Comparison of ENCODE assay signal across 13 cellular contexts in genomic region chr11:118212781-118213565, GRCh38. TPM values are rescaled to one million over a fixed set of nuclear protein-coding genes. Genes with fewer than 3 reads are reported as not detected.
A peak's percentile ranks its signal among the peaks of the same experiment; 100 is the strongest.
DNase-seq lines count a peak whose midpoint lies in the region; ATAC-seq, FAIRE-seq and TF ChIP-seq lines count a peak whose summit lies in the region.
"Had no signal": no experiment of that assay in that cellular context is flagged by ENCODE, and none has a peak within 500 bp of the region (broad histone marks: within the 10 kb centered on the region; RNA-seq: fewer than 3 reads in every experiment).

No MANE protein-coding gene starts in this region.

- H4K5ac ChIP-seq in H1 (ENCODE audit: insufficient read length, low read depth, low read length), result no peak overlapping the region

- DNase-seq in right cardiac atrium, result no peak
- no peak for DNase-seq in Right ventricle myocardium superior
- DNase-seq in Peyer's patch, result no peak
- no peak for DNase-seq in H1 (ENCODE audit: low read depth in 1 of 2, low spot score in 2 of 2)
- no peak for DNase-seq in upper lobe of left lung
- DNase-seq in ecto neural progenitor cell (ENCODE audit: low spot score), result no peak
- DNase-seq: activated effector memory CD4-positive, alpha-beta T cell treated with anti-CD3 and anti-CD28 coated beads, Interleukin-2, amount 50 U/mL, for 16 hours; dermis blood vessel endothelial cell; IMR-90 had no signal

- H4K8ac ChIP-seq in H1 (ENCODE audit: extremely low read depth, insufficient read depth, low read length), result no peak overlapping the region

- H3K4me3 ChIP-seq in right cardiac atrium (ENCODE audit: low read length), result no peak overlapping the region
- no peak overlapping the region for H3K4me3 ChIP-seq in Peyer's patch
- no peak overlapping the region for H3K4me3 ChIP-seq in H1 (ENCODE audit: extremely low read depth in 1 of 4, insufficient read depth in 2 of 4, low read depth in 3 of 4, low read length in 4 of 4)
- H3K4me3 ChIP-seq in upper lobe of left lung, result no peak overlapping the region

- H3K79me1 ChIP-seq in H1 (ENCODE audit: low read depth, low read length), result no peaks in the 10 kb centered on the region

- intact Hi-C loops in right cardiac atrium (cut with DNase I) (no loop called here), Right ventricle myocardium superior (cut with DNase I) (no loop called here)

- no peak for FAIRE-seq in H1 (lab: Jason Lieb, UNC)

- no peaks in the 10 kb centered on the region for H3K27me3 ChIP-seq in right cardiac atrium (ENCODE audit: control insufficient read depth, insufficient read depth)
- H3K27me3 ChIP-seq in Peyer's patch, result no peaks in the 10 kb centered on the region
- H3K27me3 ChIP-seq in H1 (replicated peaks in 1 of 4; ENCODE audit: control insufficient read depth in 3 of 4, extremely low read depth in 1 of 4, insufficient read depth in 3 of 4, low read length in 3 of 4), result no peaks in the 10 kb centered on the region
- no peaks in the 10 kb centered on the region for H3K27me3 ChIP-seq in upper lobe of left lung

- TF ChIP-seq CTCF in Peyer's patch (IDR thresholded peaks at IDR 0.05), result no peak
- TF ChIP-seq CTCF in H1 (IDR thresholded peaks at IDR 0.05; ENCODE audit: control extremely low read depth in 1 of 3, insufficient read depth in 1 of 3, low read depth in 1 of 3, low read length in 3 of 3), result no peak
- no peak for TF ChIP-seq CTCF in upper lobe of left lung (IDR thresholded peaks at IDR 0.05)

- TF ChIP-seq EP300 in H1 (IDR thresholded peaks at IDR 0.05; ENCODE audit: borderline replicate concordance in 1 of 2, low read depth in 2 of 2, low read length in 2 of 2), result no peak
- TF ChIP-seq EP300 in upper lobe of left lung (IDR thresholded peaks at IDR 0.05), result no peak

- ATAC-seq in right cardiac atrium (no peak), Right ventricle myocardium superior (ENCODE audit: poor library complexity) (no peak), upper lobe of left lung (ENCODE audit: low FRiP score in 2 of 2) (peak in 1 of 2 donors; percentile 52), HG03196 (IDR thresholded peaks at IDR 0.05; ENCODE audit: unreplicated experiment) (no peak), HG02870 (IDR thresholded peaks at IDR 0.05; ENCODE audit: unreplicated experiment) (no peak)

- no peak overlapping the region for H2BK120ac ChIP-seq in H1 (replicated peaks; ENCODE audit: low read depth, low read length)

- H3K23ac ChIP-seq in H1 (ENCODE audit: insufficient read length), result no peak overlapping the region

- H3K18ac ChIP-seq in H1 (ENCODE audit: extremely low read depth, low read length), result no peak overlapping the region; the same call in 1 of the 2 replicates

- POLR2A ChIA-PET in H1 (lab: Charles Lee; ENCODE audit: partially characterized antibody), result interaction anchor here (1.5 to 1.6 kb wide), 2 partner anchors 8 to 26 kb away, joined by 3 read pairs; no protein-coding TSS in a partner anchor

- peak overlapping the region; percentile 22 for H4K91ac ChIP-seq in H1 (replicated peaks; ENCODE audit: insufficient read length, low read length)

- H3K23me2 ChIP-seq in H1 (ENCODE audit: low read depth, low read length), result no peaks in the 10 kb centered on the region

- no peak overlapping the region for H2BK20ac ChIP-seq in H1 (ENCODE audit: low read length)

- H3K9me3 ChIP-seq in right cardiac atrium (ENCODE audit: control insufficient read depth, low read length) (no peaks in the 10 kb centered on the region), Peyer's patch (no peaks in the 10 kb centered on the region), H1 (ENCODE audit: insufficient read depth in 2 of 2, low read depth in 1 of 2, low read length in 1 of 2) (no peaks in the 10 kb centered on the region), upper lobe of left lung (no peaks in the 10 kb centered on the region)

- TF ChIP-seq POLR2A in Peyer's patch (IDR thresholded peaks at IDR 0.05) (no peak), H1 (IDR thresholded peaks at IDR 0.05; ENCODE audit: control extremely low read depth in 1 of 2, low read depth in 2 of 2, low read length in 2 of 2) (no peak), upper lobe of left lung (IDR thresholded peaks at IDR 0.05) (no peak)

- no peaks in the 10 kb centered on the region for H4K20me1 ChIP-seq in H1 (replicated peaks in 1 of 2; ENCODE audit: control insufficient read depth in 1 of 2, insufficient read depth in 2 of 2, low read length in 2 of 2)

- H3K36me3 ChIP-seq in Peyer's patch (no peaks in the 10 kb centered on the region), H1 (ENCODE audit: control insufficient read depth in 2 of 4, insufficient read depth in 4 of 4, low read length in 3 of 4) (no peaks in the 10 kb centered on the region), upper lobe of left lung (no peaks in the 10 kb centered on the region)

- H2BK12ac ChIP-seq in H1 (ENCODE audit: low read depth, low read length), result 0 out of 2 replicates have a peak overlapping the region, but pooled peaks have one; percentile 21

- H3K4me1 ChIP-seq in right cardiac atrium (ENCODE audit: control insufficient read depth, insufficient read depth, low read length) (peaks cover 3% of the 10 kb centered on the region), Peyer's patch (peaks cover 0 to 16% (median 4%) of the 10 kb centered on the region in 4 donors), H1 (replicated peaks in 1 of 4; ENCODE audit: control insufficient read depth in 3 of 4, insufficient read depth in 4 of 4, low read length in 3 of 4) (peaks cover 6 to 21% (median 20%) of the 10 kb centered on the region in 4 experiments; a peak in 6 of 7 replicates), upper lobe of left lung (peaks cover 9 to 63% (median 29%) of the 10 kb centered on the region in 4 donors)

- no peak overlapping the region for H3K4ac ChIP-seq in H1 (replicated peaks; ENCODE audit: insufficient read length, low read depth, low read length)

- H3K79me2 ChIP-seq in H1 (ENCODE audit: control insufficient read depth in 1 of 2, insufficient read depth in 2 of 2, low read length in 2 of 2), result no peaks in the 10 kb centered on the region

- H3K14ac ChIP-seq in H1 (ENCODE audit: insufficient read length), result no peak overlapping the region

- no peak overlapping the region for H3K56ac ChIP-seq in H1 (replicated peaks; ENCODE audit: insufficient read length, low read depth, low read length)

- H3K4me2 ChIP-seq in H1 (ENCODE audit: insufficient read depth in 1 of 2, low read depth in 2 of 2, low read length in 2 of 2), result no peak overlapping the region; a peak in 1 of 4 replicates

- H2BK5ac ChIP-seq in H1 (ENCODE audit: low read depth, low read length), result no peak overlapping the region

- no peak for TF ChIP-seq RAD21 in H1 (IDR thresholded peaks at IDR 0.05 in 1 of 2, conservative IDR thresholded peaks at IDR 0.05 in 1 of 2; ENCODE audit: low read depth in 2 of 2, low read length in 2 of 2)

- H2AK5ac ChIP-seq in H1 (ENCODE audit: low read depth, low read length), result no peak overlapping the region

- H2AFZ ChIP-seq in H1 (ENCODE audit: low read length), result no peak overlapping the region

- peak overlapping the region; percentile 37 for H3K27ac ChIP-seq in right cardiac atrium (ENCODE audit: low read length)
- H3K27ac ChIP-seq in Peyer's patch, result peak overlapping the region in 3 of 4 donors; percentile 41 to 74 (median 65)
- no peak overlapping the region for H3K27ac ChIP-seq in H1 (ENCODE audit: low read depth, low read length)
- peak overlapping the region; percentile 36 to 71 (median 44) for H3K27ac ChIP-seq in upper lobe of left lung

- H2BK15ac ChIP-seq in H1 (ENCODE audit: low read length), result no peak overlapping the region

- CTCF ChIA-PET in H1 (lab: Charles Lee; ENCODE audit: partially characterized antibody), result interaction anchor here (0.9 to 5.9 kb wide), 6 partner anchors 9 to 42 kb away, joined by 3 to 38 read pairs (median 6); partner anchors contain the start of gene JAML

- 72% methylated on average over 5 of the region's 5 CpGs for WGBS in right cardiac atrium
- 73% methylated on average over 5 of the region's 5 CpGs; no CpG with 5 or more reads in 1 of the 2 experiments for WGBS in H1 (ENCODE audit: extremely low coverage in 1 of 2, insufficient coverage in 1 of 2, insufficient read length in 1 of 2, insufficient replicate concordance in 2 of 2, low coverage in 1 of 2, low lambda C conversion rate in 2 of 2, missing lambda C conversion rate in 1 of 2), 2 experiments
- WGBS in upper lobe of left lung, 2 donors, result 56 to 59% methylated on average over 5 of the region's 5 CpGs

- H3K9ac ChIP-seq in H1 (replicated peaks in 1 of 4; ENCODE audit: extremely low read depth in 1 of 4, low read depth in 3 of 4, low read length in 3 of 4), result no peak overlapping the region

RNA-seq across cellular contexts. Expression of gene JAML, which starts 11.8 kb away (rescaled TPM):
- 1 to 10 TPM; 2.3 to 8.0 (median 4.0) TPM for total RNA-seq in right cardiac atrium
- 2.0 TPM for polyA plus RNA-seq in right cardiac atrium
- total RNA-seq in Right ventricle myocardium superior, result 2.7 TPM
- 10 to 100 TPM in 3 of 4 donors, 1 to 10 TPM in 1; 7.5 to 83.3 (median 14.4) TPM for total RNA-seq in Peyer's patch
- total RNA-seq in H1 (2021; fragmentation: NEBNext Ultra II Directional; extraction: Animal tissue kit (Norgen Biotek cat#: 25700)), result 0.58 and 0.86 TPM in 2 replicates
- 0.05 and 0.12 TPM in 2 replicates for polyA plus RNA-seq in H1 (2011; rRNA removed)
- 0.08 TPM for polyA plus RNA-seq in H1 (2011; cell fraction: cytosol; rRNA removed)
- polyA plus RNA-seq in H1 (2011; cell fraction: nucleus; rRNA removed), result 0.07 TPM
- 0.32 to 0.98 TPM (median 0.44 TPM) in 4 replicates for polyA plus RNA-seq in H1 (2012, experiment 1 of 2)
- 0.50 TPM for polyA plus RNA-seq in H1 (2012, experiment 2 of 2)
- 0.30 TPM for polyA plus RNA-seq in H1 (2013, experiment 1 of 2)
- 0.39 TPM for polyA plus RNA-seq in H1 (2013, experiment 2 of 2)
- polyA minus RNA-seq in H1 (2011; rRNA and poly(A)+ RNA removed), result 0.03 and 0.17 TPM in 2 replicates
- not detected for polyA minus RNA-seq in H1 (2011; cell fraction: cytosol; rRNA and poly(A)+ RNA removed)
- 0.70 TPM for polyA minus RNA-seq in H1 (2011; cell fraction: nucleus; rRNA and poly(A)+ RNA removed)
- total RNA-seq in upper lobe of left lung, result 100 to 1,000 TPM in 2 of 6 donors, 10 to 100 TPM in 4; 33.0 to 105 (median 49.5) TPM
- total RNA-seq: IMR-90, NCI-H460 had no signal
- polyA plus RNA-seq: IMR-90 had no signal

RNA-seq across cellular contexts. Expression of gene SCN2B, which starts 36.5 kb away (rescaled TPM):
- total RNA-seq in right cardiac atrium (10 to 100 TPM in 1 of 4 donors, 1 to 10 TPM in 3; 2.1 to 11.7 (median 5.5) TPM), Right ventricle myocardium superior (17.6 TPM), Peyer's patch (under 1 TPM in 2 of 4 donors, not detected in 2; 0.13 to 0.38 TPM), upper lobe of left lung (1 to 10 TPM in 1 of 6 donors, under 1 TPM in 3, not detected in 2; 0.22 to 2.4 (median 0.32) TPM)
- polyA plus RNA-seq in right cardiac atrium (4.1 TPM), H1 (2011; rRNA removed) (0.09 and 0.14 TPM in 2 replicates)
- total RNA-seq in H1 (2021; fragmentation: NEBNext Ultra II Directional; extraction: Animal tissue kit (Norgen Biotek cat#: 25700)), result 0.13 and 0.24 TPM in 2 replicates
- polyA plus RNA-seq in H1 (2011; cell fraction: cytosol; rRNA removed), result 0.17 TPM
- polyA plus RNA-seq in H1 (2011; cell fraction: nucleus; rRNA removed), result 0.10 TPM
- polyA plus RNA-seq in H1 (2012, experiment 1 of 2), result 0.17 to 0.28 TPM (median 0.20 TPM) in 4 replicates
- polyA plus RNA-seq in H1 (2012, experiment 2 of 2), result 0.20 TPM
- 0.12 TPM for polyA plus RNA-seq in H1 (2013, experiment 1 of 2)
- polyA plus RNA-seq in H1 (2013, experiment 2 of 2), result 0.13 TPM
- polyA minus RNA-seq in H1 (2011; rRNA and poly(A)+ RNA removed), result 0.22 and 0.34 TPM in 2 replicates
- 0.51 TPM for polyA minus RNA-seq in H1 (2011; cell fraction: cytosol; rRNA and poly(A)+ RNA removed)
- polyA minus RNA-seq in H1 (2011; cell fraction: nucleus; rRNA and poly(A)+ RNA removed), result 0.30 TPM
- total RNA-seq: NCI-H460; T-helper 1 cell treated with Interleukin-12 subunit alpha and Interleukin-12 subunit beta and Interleukin-4 antibody, amounts not matched to agents 30 ng/mL and 1 ng/mL, for 36 hours had no signal

RNA-seq across cellular contexts. Expression of gene MPZL3, which starts 39.2 kb away (rescaled TPM):
- total RNA-seq in right cardiac atrium, result 1 to 10 TPM; 1.3 to 1.7 (median 1.5) TPM
- 0.77 TPM for polyA plus RNA-seq in right cardiac atrium
- 1.8 TPM for total RNA-seq in Right ventricle myocardium superior
- 10 to 100 TPM in 1 of 4 donors, 1 to 10 TPM in 2, under 1 TPM in 1; 0.83 to 15.4 (median 7.8) TPM for total RNA-seq in Peyer's patch
- total RNA-seq in H1 (2021; fragmentation: NEBNext Ultra II Directional; extraction: Animal tissue kit (Norgen Biotek cat#: 25700)), result 3.3 and 3.9 TPM in 2 replicates
- polyA plus RNA-seq in H1 (2011; rRNA removed), result 1.1 and 1.2 TPM in 2 replicates
- polyA plus RNA-seq in H1 (2011; cell fraction: cytosol; rRNA removed), result 1.6 TPM
- 0.83 TPM for polyA plus RNA-seq in H1 (2011; cell fraction: nucleus; rRNA removed)
- 1.6 to 2.3 TPM (median 1.8 TPM) in 4 replicates for polyA plus RNA-seq in H1 (2012, experiment 1 of 2)
- 0.66 TPM for polyA plus RNA-seq in H1 (2012, experiment 2 of 2)
- 2.4 TPM for polyA plus RNA-seq in H1 (2013, experiment 1 of 2)
- 3.2 TPM for polyA plus RNA-seq in H1 (2013, experiment 2 of 2)
- polyA minus RNA-seq in H1 (2011; rRNA and poly(A)+ RNA removed), result 5.5 TPM in 2 replicates
- polyA minus RNA-seq in H1 (2011; cell fraction: cytosol; rRNA and poly(A)+ RNA removed), result 2.4 TPM
- polyA minus RNA-seq in H1 (2011; cell fraction: nucleus; rRNA and poly(A)+ RNA removed), result 0.80 TPM
- 10 to 100 TPM in 4 of 6 donors, 1 to 10 TPM in 2; 2.3 to 27.7 (median 10.4) TPM for total RNA-seq in upper lobe of left lung

RNA-seq across cellular contexts. Expression of gene MPZL2, which starts 51.1 kb away (rescaled TPM):
- total RNA-seq in right cardiac atrium, result 10 to 100 TPM in 1 of 4 donors, 1 to 10 TPM in 3; 8.1 to 18.7 (median 9.0) TPM
- polyA plus RNA-seq in right cardiac atrium, result 6.4 TPM
- total RNA-seq in Right ventricle myocardium superior, result 9.8 TPM
- total RNA-seq in Peyer's patch, result 10 to 100 TPM; 21.0 to 32.4 (median 22.3) TPM
- total RNA-seq in H1 (2021; fragmentation: NEBNext Ultra II Directional; extraction: Animal tissue kit (Norgen Biotek cat#: 25700)), result 2.4 and 2.6 TPM in 2 replicates
- 2.3 and 3.2 TPM in 2 replicates for polyA plus RNA-seq in H1 (2011; rRNA removed)
- polyA plus RNA-seq in H1 (2011; cell fraction: cytosol; rRNA removed), result 2.8 TPM
- polyA plus RNA-seq in H1 (2011; cell fraction: nucleus; rRNA removed), result 4.4 TPM
- 2.4 to 2.9 TPM (median 2.8 TPM) in 4 replicates for polyA plus RNA-seq in H1 (2012, experiment 1 of 2)
- 2.2 TPM for polyA plus RNA-seq in H1 (2012, experiment 2 of 2)
- 4.7 TPM for polyA plus RNA-seq in H1 (2013, experiment 1 of 2)
- polyA plus RNA-seq in H1 (2013, experiment 2 of 2), result 5.6 TPM
- polyA minus RNA-seq in H1 (2011; rRNA and poly(A)+ RNA removed), result 2.4 and 3.1 TPM in 2 replicates
- polyA minus RNA-seq in H1 (2011; cell fraction: cytosol; rRNA and poly(A)+ RNA removed), result 2.6 TPM
- 6.4 TPM for polyA minus RNA-seq in H1 (2011; cell fraction: nucleus; rRNA and poly(A)+ RNA removed)
- 100 to 1,000 TPM in 3 of 6 donors, 10 to 100 TPM in 3; 51.6 to 146 (median 110) TPM for total RNA-seq in upper lobe of left lung
- total RNA-seq: IMR-90 had no signal
- polyA plus RNA-seq: IMR-90 had no signal
